In genomic region chr19:38618590-38619360, GRCh38 we compare ENCODE assay signal across 1 cellular context.
TF ChIP-seq lines count a peak whose summit lies in the region.

TSS of gene EIF3K (plus strand) at chr19:38619188. CDS start at chr19:38619269, 81 bp downstream.

TF ChIP-seq in K562, 482 proteins besides CTCF, POLR2A, EP300 and RAD21 (continued from another document and continues in another):
- TF ChIP-seq ZNF609 (CRISPR knock-in tag; IDR thresholded peaks at IDR 0.05; ENCODE audit: borderline replicate concordance) (0 out of 2 replicates have a peak, but pooled peaks have one; percentile 66), ELK1 (CRISPR knock-in tag; IDR thresholded peaks at IDR 0.05) (no peak), POLR2H (tag; IDR thresholded peaks at IDR 0.05; ENCODE audit: low read depth) (peak; percentile 73; the same call in 1 of the 2 replicates), NBN (IDR thresholded peaks at IDR 0.05; ENCODE audit: low read depth) (no peak), HDAC1 (IDR thresholded peaks at IDR 0.05) (peak in 1 of 2 experiments; percentile 98; a peak in 2 of 4 replicates), E2F6 (IDR thresholded peaks at IDR 0.05; ENCODE audit: borderline replicate concordance in 1 of 2, extremely low read depth in 1 of 2, insufficient read depth in 1 of 2, insufficient read length in 1 of 2, low read depth in 1 of 2, low read length in 1 of 2, poor library complexity in 1 of 2, severe bottlenecking in 1 of 2) (peak; percentile 58 to 89), FOS (IDR thresholded peaks at IDR 0.05; ENCODE audit: extremely low read depth, insufficient read length) (no peak), KDM4B (IDR thresholded peaks at IDR 0.05; ENCODE audit: borderline replicate concordance in 2 of 2, low read depth in 1 of 2) (no peak; a peak in 1 of 4 replicates), HMGN3 (IDR thresholded peaks at IDR 0.05; ENCODE audit: borderline replicate concordance, extremely low read depth, insufficient read length, low read depth, low read length) (peak; percentile 88), HSF4 (CRISPR knock-in tag; IDR thresholded peaks at IDR 0.05; ENCODE audit: borderline replicate concordance) (no peak), ZNF75A (CRISPR knock-in tag; IDR thresholded peaks at IDR 0.05) (no peak), ZNF197 (CRISPR knock-in tag; IDR thresholded peaks at IDR 0.05; ENCODE audit: low read depth) (no peak; the same call in 1 of the 2 replicates), CREBBP (IDR thresholded peaks at IDR 0.05; ENCODE audit: low read depth, low read length) (no peak), FOXO4 (CRISPR knock-in tag; IDR thresholded peaks at IDR 0.05) (no peak), IRF2 (CRISPR knock-in tag; IDR thresholded peaks at IDR 0.05) (no peak), HOXB6 (CRISPR knock-in tag; IDR thresholded peaks at IDR 0.05; ENCODE audit: borderline replicate concordance) (no peak), SMARCA4 (IDR thresholded peaks at IDR 0.05) (no peak), ZNF121 (CRISPR knock-in tag; conservative IDR thresholded peaks at IDR 0.05) (no peak), KLF10 (CRISPR knock-in tag; IDR thresholded peaks at IDR 0.05) (no peak), KHSRP (IDR thresholded peaks at IDR 0.05) (no peak), ETV1 (tag; conservative IDR thresholded peaks at IDR 0.05; ENCODE audit: low read depth) (peak; percentile 28; the same call in 1 of the 2 replicates), CBX3 (IDR thresholded peaks at IDR 0.05; ENCODE audit: borderline replicate concordance in 1 of 2, low read length in 2 of 2) (no peak), ZNF282 (CRISPR knock-in tag; IDR thresholded peaks at IDR 0.05) (no peak), GMEB1 (CRISPR knock-in tag; IDR thresholded peaks at IDR 0.05) (0 out of 2 replicates have a peak, but pooled peaks have one; percentile 41), CBFA2T2 (conservative IDR thresholded peaks at IDR 0.05) (peak; percentile 78), ZNF766 (CRISPR knock-in tag; conservative IDR thresholded peaks at IDR 0.05) (peak; percentile 70; the same call in 1 of the 2 replicates), EHMT2 (IDR thresholded peaks at IDR 0.05) (no peak), CHD7 (IDR thresholded peaks at IDR 0.05; ENCODE audit: low read depth, low read length) (no peak), PREB (CRISPR knock-in tag; IDR thresholded peaks at IDR 0.05) (no peak), IRF1 (CRISPR knock-in tag; IDR thresholded peaks at IDR 0.05; ENCODE audit: borderline replicate concordance) (no peak), CBX1 (IDR thresholded peaks at IDR 0.05; ENCODE audit: low read depth) (no peak), MEF2D (tag; conservative IDR thresholded peaks at IDR 0.05; ENCODE audit: low read depth) (no peak)
